ENCODE assay signal across 8 cellular contexts in genomic region chr12:85029456-85029855, GRCh38. TPM values are rescaled to one million over a fixed set of nuclear protein-coding genes. Genes with fewer than 3 reads are reported as not detected.
DNase-seq lines count a peak whose midpoint lies in the region; ATAC-seq and TF ChIP-seq lines count a peak whose summit lies in the region.

No MANE protein-coding gene starts in this region.

- CTCF ChIA-PET in AG04450 (lab: Charles Lee) = interaction anchor here (0.6 to 13.6 kb wide), 41 partner anchors 8 to 214 kb away, joined by 3 to 497 read pairs (median 5); partner anchors contain the start of gene SLC6A15
- CTCF ChIA-PET in MCF 10A (lab: Yijun Ruan, JAX) = interaction anchor here (0.6 to 7.6 kb wide), 25 partner anchors 9 to 1382 kb away, joined by 3 to 282 read pairs (median 5); partner anchors contain the start of gene SLC6A15

- no peak overlapping the region for H3K23ac ChIP-seq in neuronal stem cell (ENCODE audit: low read depth, low read length, poor library complexity)

- H3K27me3 Mint-ChIP-seq in MCF 10A (ENCODE audit: insufficient read depth, unreplicated experiment) = no peaks in the 10 kb centered on the region

- H3K9me3 Mint-ChIP-seq in MCF 10A (ENCODE audit: unreplicated experiment) = no peaks in the 10 kb centered on the region

- no peak overlapping the region for H2BK12ac ChIP-seq in neuronal stem cell (ENCODE audit: low read length)

- no peak overlapping the region for H3K4me3 Mint-ChIP-seq in MCF 10A (ENCODE audit: unreplicated experiment)

- H3K36me3 ChIP-seq in neuronal stem cell (replicated peaks in 1 of 2; ENCODE audit: control insufficient read depth in 2 of 2, insufficient read depth in 2 of 2, low read length in 2 of 2) = no peaks in the 10 kb centered on the region

- H3K18ac ChIP-seq in neuronal stem cell (ENCODE audit: low read length) = no peak overlapping the region

- H3K4me2 ChIP-seq in neuronal stem cell (ENCODE audit: insufficient read depth, low read length, poor library complexity, severe bottlenecking) = no peak overlapping the region

- ATAC-seq in GM19395 (IDR thresholded peaks at IDR 0.05; ENCODE audit: unreplicated experiment) (peak; percentile 64), HG03571 (IDR thresholded peaks at IDR 0.05; ENCODE audit: unreplicated experiment) (no peak)

- POLR2A ChIA-PET in AG04450 (lab: Yijun Ruan, JAX) (no interaction called here), MCF 10A (lab: Yijun Ruan, JAX) (interaction anchor here (0.9 to 3.5 kb wide), 6 partner anchors 9 to 157 kb away, joined by 3 to 33 read pairs (median 6); partner anchors contain the start of gene SLC6A15)

- no peaks in the 10 kb centered on the region for H3K4me1 Mint-ChIP-seq in MCF 10A (ENCODE audit: insufficient read depth, unreplicated experiment)

- H3K27ac ChIP-seq in AG04450 (ENCODE audit: low read depth, low read length) (no peak overlapping the region), neuronal stem cell (replicated peaks; ENCODE audit: low read length) (no peak overlapping the region)

- intact Hi-C loops in MCF 10A (cut with micrococcal nuclease) = loop anchor here (1.0 kb wide), 2 partner anchors 116 to 155 kb away; no protein-coding TSS in a partner anchor

- no peak overlapping the region for H2BK15ac ChIP-seq in neuronal stem cell (ENCODE audit: low read length)

- H3K9me3 ChIP-seq in AG04450 (ENCODE audit: control insufficient read depth, insufficient read depth, low read length) (no peaks in the 10 kb centered on the region), neuronal stem cell (replicated peaks in 1 of 2; ENCODE audit: control insufficient read depth in 2 of 2, insufficient read depth in 1 of 2, low read depth in 1 of 2, low read length in 2 of 2) (no peaks in the 10 kb centered on the region)

- no TSS peak for BruUV-seq in MCF 10A (replicated peaks; lab: Mats Ljungman, UMichigan)

- no peaks in the 10 kb centered on the region for H3K4me1 ChIP-seq in neuronal stem cell (ENCODE audit: control insufficient read depth in 2 of 2, insufficient read depth in 1 of 2, low read depth in 1 of 2, low read length in 2 of 2)

- H2AK5ac ChIP-seq in neuronal stem cell (ENCODE audit: low read depth, low read length) = no peak overlapping the region

- H3K79me1 ChIP-seq in neuronal stem cell (ENCODE audit: low read depth, low read length) = no peaks in the 10 kb centered on the region

- H4K8ac ChIP-seq in neuronal stem cell (ENCODE audit: low read depth, low read length) = no peak overlapping the region

- H2BK120ac ChIP-seq in neuronal stem cell (ENCODE audit: low read depth, low read length) = no peak overlapping the region

- no peak overlapping the region for H3K9ac ChIP-seq in neuronal stem cell (ENCODE audit: low read depth, low read length, poor library complexity)

- no peak overlapping the region for H2AFZ ChIP-seq in neuronal stem cell (ENCODE audit: low read length)

- no peak overlapping the region for H4K91ac ChIP-seq in neuronal stem cell (ENCODE audit: low read depth, low read length, poor library complexity)

- H3K4ac ChIP-seq in neuronal stem cell (ENCODE audit: low read length) = no peak overlapping the region

- no peaks in the 10 kb centered on the region for H3K27me3 ChIP-seq in AG04450 (ENCODE audit: control insufficient read depth, insufficient read depth, low read length)
- no peaks in the 10 kb centered on the region for H3K27me3 ChIP-seq in neuronal stem cell (ENCODE audit: control insufficient read depth in 3 of 3, insufficient read depth in 3 of 3, low read depth in 1 of 3, low read length in 3 of 3)

- H3K14ac ChIP-seq in neuronal stem cell (ENCODE audit: low read length) = no peak overlapping the region

- H3K36me3 Mint-ChIP-seq in MCF 10A (ENCODE audit: insufficient read depth, unreplicated experiment) = no peaks in the 10 kb centered on the region

- H3K27ac Mint-ChIP-seq in MCF 10A (ENCODE audit: low read depth, unreplicated experiment) = no peak overlapping the region

- H3K4me3 ChIP-seq in AG04450 (ENCODE audit: low read depth, low read length) (no peak overlapping the region), neuronal stem cell (ENCODE audit: low read length in 2 of 2) (no peak overlapping the region)

- TF ChIP-seq CTCF in AG04450 (IDR thresholded peaks at IDR 0.05; ENCODE audit: low read depth, low read length) (peak; percentile 44), MCF 10A (IDR thresholded peaks at IDR 0.05; ENCODE audit: unreplicated experiment) (peak; percentile 43)

- no peak overlapping the region for H2BK5ac ChIP-seq in neuronal stem cell (ENCODE audit: low read length)

- DNase-seq in AG04450 (ENCODE audit: low read depth, low spot score) = no peak
- peak; percentile 19 for DNase-seq in NCI-H2196 (lab: John Stamatoyannopoulos, UW; ENCODE audit: unreplicated experiment)
- DNase-seq in MCF 10A (ENCODE audit: unreplicated experiment) = peak; percentile 44
- peak; percentile 62 for DNase-seq in myocyte (ENCODE audit: low read depth)
- no peak for DNase-seq in neuronal stem cell (ENCODE audit: low spot score)
- no peak for DNase-seq in DMS79 (lab: John Stamatoyannopoulos, UW)

RNA-seq across cellular contexts. Expression of gene TSPAN19, which starts 6.6 kb away (rescaled TPM):
- not detected in 2 replicates for polyA plus RNA-seq in AG04450 (2011; rRNA removed)
- polyA minus RNA-seq in AG04450 (2011; rRNA and poly(A)+ RNA removed) = not detected in 2 replicates
- total RNA-seq in MCF 10A (2022) (0.63 and 1.1 TPM in 2 replicates), myocyte (not detected in 2 replicates)
- polyA plus RNA-seq in myocyte (2012) = not detected
- polyA plus RNA-seq in neuronal stem cell (2013, experiment 1 of 2) = 3.3 TPM
- polyA plus RNA-seq in neuronal stem cell (2013, experiment 2 of 2) = 2.8 TPM

RNA-seq across cellular contexts. Expression of gene LRRIQ1, which starts 6.7 kb away (rescaled TPM):
- polyA plus RNA-seq in AG04450 (2011; rRNA removed) = 0.15 and 0.58 TPM in 2 replicates
- 0.26 TPM in 1 of 2 replicates, not detected in the other for polyA minus RNA-seq in AG04450 (2011; rRNA and poly(A)+ RNA removed)
- total RNA-seq in MCF 10A (2022) (0.70 and 1.5 TPM in 2 replicates), myocyte (0.10 TPM in 1 of 2 replicates, not detected in the other)
- not detected for polyA plus RNA-seq in myocyte (2012)
- 6.9 TPM for polyA plus RNA-seq in neuronal stem cell (2013, experiment 1 of 2)
- polyA plus RNA-seq in neuronal stem cell (2013, experiment 2 of 2) = 7.4 TPM

Comparison
In these comparisons a context has a peak if more than half of its experiments do, and no peak if none do; other contexts are left out.
1. DNase-seq: peak in NCI-H2196 (single experiment), MCF 10A (single experiment) and myocyte (single experiment); none in AG04450 (single experiment), neuronal stem cell (single experiment) and DMS79 (single experiment).